ENCODE assay signal across 8 cellular contexts in the genomic region with DNA sequence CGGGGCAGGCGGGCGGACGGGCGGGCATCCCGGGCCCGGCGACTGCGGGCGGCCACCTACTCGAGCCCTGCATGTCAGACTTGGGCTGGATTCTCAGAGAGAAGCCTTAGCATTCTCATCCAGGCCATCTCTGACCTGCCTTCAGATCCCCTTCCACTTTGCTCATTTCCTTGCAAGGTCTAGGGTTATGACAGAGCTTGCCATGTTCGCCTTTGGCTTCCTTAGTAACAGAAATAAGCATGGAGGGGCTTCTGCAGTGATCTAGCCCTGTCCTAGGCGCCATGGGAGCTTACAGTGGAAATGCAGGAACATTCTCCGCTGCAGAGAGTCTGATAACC. TPM values are rescaled to one million over a fixed set of nuclear protein-coding genes. Genes with fewer than 3 reads are reported as not detected.
DNase-seq lines count a peak whose midpoint lies in the region; ATAC-seq and TF ChIP-seq lines count a peak whose summit lies in the region.

No MANE protein-coding gene starts in this region.

- peaks cover 9% of the 10 kb centered on the region for H3K36me3 Mint-ChIP-seq in CD4-positive, alpha-beta T cell (ENCODE audit: low read depth)
- H3K36me3 Mint-ChIP-seq in nephron progenitor cell (ENCODE audit: low read depth): no peaks in the 10 kb centered on the region

- DNase-seq in CD4-positive, alpha-beta T cell: no peak
- DNase-seq in Kasumi-1 (lab: John Stamatoyannopoulos, UW) (peak; percentile 41 to 59), coronary artery (ENCODE audit: low spot score) (no peak), nephron progenitor cell (no peak)
- DNase-seq in stimulated activated CD4-positive, alpha-beta T cell treated with anti-CD3 and anti-CD28 coated beads, Interleukin-12 subunit alpha, Interleukin-12 subunit beta, amount 100 ng/mL, for 4 hours: no peak
- no peak for DNase-seq in stimulated activated CD4-positive, alpha-beta T cell treated with anti-CD3 and anti-CD28 coated beads, Interleukin-4, amount 100 ng/mL, for 4 hours
- no peak for DNase-seq in stimulated activated CD4-positive, alpha-beta T cell treated with anti-CD3 and anti-CD28 coated beads, Interleukin-1b, Interleukin-23, amount 100 ng/mL, for 48 hours

- intact Hi-C loops in CD4-positive, alpha-beta T cell (cut with DNase I, micrococcal nuclease): loop anchor here (1.0 to 10.0 kb wide), 4 partner anchors 18 to 552 kb away; partner anchors contain the start of gene ERMN (in 1 of the 2)

- H3K27me3 Mint-ChIP-seq in CD4-positive, alpha-beta T cell: no peaks in the 10 kb centered on the region
- peaks cover 6% of the 10 kb centered on the region for H3K27me3 Mint-ChIP-seq in nephron progenitor cell (ENCODE audit: low read depth, poor library complexity)

- H3K27me3 ChIP-seq in CD4-positive, alpha-beta T cell (ENCODE audit: control insufficient read depth, insufficient read depth, low read length): no peaks in the 10 kb centered on the region

- ATAC-seq in CD4-positive, alpha-beta T cell (ENCODE audit: poor library complexity): peak; percentile 3
- no peak for ATAC-seq in GM18498 (IDR thresholded peaks at IDR 0.05; ENCODE audit: unreplicated experiment)

- peaks cover 61% of the 10 kb centered on the region for H3K4me1 Mint-ChIP-seq in CD4-positive, alpha-beta T cell (ENCODE audit: low read depth)
- H3K4me1 Mint-ChIP-seq in nephron progenitor cell: peaks cover 46% of the 10 kb centered on the region

- H3K9me3 ChIP-seq in CD4-positive, alpha-beta T cell (ENCODE audit: control insufficient read depth, low read length): no peaks in the 10 kb centered on the region

- POLR2A ChIA-PET in CD4-positive, alpha-beta T cell (lab: Charles Lee): interaction anchor here (0.6 to 3.5 kb wide), 19 partner anchors 11 to 1534 kb away, joined by 3 to 83 read pairs (median 4); partner anchors contain the start of genes ACVR1C and CYTIP

- H3K4me3 Mint-ChIP-seq in CD4-positive, alpha-beta T cell: peak overlapping the region; percentile 90
- peak overlapping the region; percentile 80 for H3K4me3 Mint-ChIP-seq in nephron progenitor cell

- peak overlapping the region; percentile 60 for H3K27ac Mint-ChIP-seq in CD4-positive, alpha-beta T cell
- H3K27ac Mint-ChIP-seq in nephron progenitor cell: no peak overlapping the region

- peak overlapping the region; percentile 70 for H3K27ac ChIP-seq in CD4-positive, alpha-beta T cell (ENCODE audit: low read depth, low read length)
- H3K27ac ChIP-seq in coronary artery: peak overlapping the region; percentile 96 to 99

- no peak for TF ChIP-seq CTCF in CD4-positive, alpha-beta T cell (IDR thresholded peaks at IDR 0.05)
- no peak for TF ChIP-seq CTCF in coronary artery (IDR thresholded peaks at IDR 0.05)
- TF ChIP-seq CTCF in nephron progenitor cell (IDR thresholded peaks at IDR 0.05): no peak

- CTCF ChIA-PET in CD4-positive, alpha-beta T cell (lab: Charles Lee): interaction anchor here (0.7 to 2.1 kb wide), 10 partner anchors 10 to 249 kb away, joined by 3 to 16 read pairs (median 4); no protein-coding TSS in a partner anchor

- no peaks in the 10 kb centered on the region for H3K9me3 Mint-ChIP-seq in CD4-positive, alpha-beta T cell
- no peaks in the 10 kb centered on the region for H3K9me3 Mint-ChIP-seq in nephron progenitor cell

- peak overlapping the region; percentile 96 for H3K4me3 ChIP-seq in coronary artery

RNA-seq across cellular contexts. Expression of gene ACVR1, which starts 0.6 kb away (rescaled TPM):
- 10 to 100 TPM; 14.3 to 16.7 TPM for total RNA-seq in CD4-positive, alpha-beta T cell

Comparison
In these comparisons a context has a peak if more than half of its experiments do, and no peak if none do; other contexts are left out.
1. DNase-seq: peak in Kasumi-1 (2 of 2); none in CD4-positive, alpha-beta T cell (0 of 10), coronary artery (single experiment), nephron progenitor cell (single experiment), stimulated activated CD4-positive, alpha-beta T cell treated with anti-CD3 and anti-CD28 coated beads, Interleukin-12 subunit alpha, Interleukin-12 subunit beta, amount 100 ng/mL, for 4 hours (single experiment), stimulated activated CD4-positive, alpha-beta T cell treated with anti-CD3 and anti-CD28 coated beads, Interleukin-4, amount 100 ng/mL, for 4 hours (0 of 2) and stimulated activated CD4-positive, alpha-beta T cell treated with anti-CD3 and anti-CD28 coated beads, Interleukin-1b, Interleukin-23, amount 100 ng/mL, for 48 hours (single experiment).